Comparison of ENCODE assay signal across 1 cellular context in the genomic region with DNA sequence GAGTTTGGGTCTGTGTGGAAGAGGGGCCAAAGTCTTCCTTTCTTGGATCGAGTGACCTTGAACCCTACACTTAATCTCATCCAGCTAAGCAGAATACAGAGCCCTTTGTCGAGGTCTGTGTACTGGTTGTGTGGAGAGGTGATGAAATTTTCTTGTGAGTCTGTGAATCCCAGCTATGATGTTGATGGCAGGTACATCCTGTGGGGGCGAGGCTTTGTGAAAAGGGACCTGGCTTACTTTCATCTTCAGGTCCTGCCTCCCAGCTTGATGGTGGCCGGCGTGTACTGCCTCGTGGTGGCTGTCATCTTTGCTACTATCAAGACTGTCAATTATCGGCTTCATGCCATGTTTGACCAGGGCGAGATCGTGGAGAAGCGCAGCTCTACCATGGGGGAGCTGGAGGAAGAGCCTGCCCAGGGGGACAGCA.
TF ChIP-seq lines count a peak whose summit lies in the region.

No MANE protein-coding gene starts in this region.

TF ChIP-seq in HepG2, 621 proteins besides CTCF, POLR2A, EP300 and RAD21 (continued from another document and continues in another):
- TF ChIP-seq ZNF275 (CRISPR knock-in tag; IDR thresholded peaks at IDR 0.05; ENCODE audit: borderline replicate concordance) (0 out of 2 replicates have a peak, but pooled peaks have one; percentile 67), TBX3 (IDR thresholded peaks at IDR 0.05; ENCODE audit: borderline replicate concordance) (no peak), JUND (CRISPR knock-in tag; IDR thresholded peaks at IDR 0.05) (no peak; the same call in 1 of the 2 replicates), ZC3H13 (CRISPR knock-in tag; IDR thresholded peaks at IDR 0.05) (0 out of 2 replicates have a peak, but pooled peaks have one; percentile 74), NFE2 (CRISPR knock-in tag; IDR thresholded peaks at IDR 0.05) (no peak), ZNF30 (CRISPR knock-in tag; IDR thresholded peaks at IDR 0.05) (no peak), YY1 (IDR thresholded peaks at IDR 0.05; ENCODE audit: insufficient read depth, insufficient replicate concordance, low read depth, low read length) (no peak), JUN (CRISPR knock-in tag; IDR thresholded peaks at IDR 0.05) (no peak), MAF1 (CRISPR knock-in tag; IDR thresholded peaks at IDR 0.05; ENCODE audit: borderline replicate concordance) (no peak), ARNTL (CRISPR knock-in tag; IDR thresholded peaks at IDR 0.05) (no peak), CREB1 (IDR thresholded peaks at IDR 0.05) (no peak), CREB1 (CRISPR knock-in tag; IDR thresholded peaks at IDR 0.05) (peak; percentile 25; the same call in 1 of the 2 replicates), ZNF12 (CRISPR knock-in tag; IDR thresholded peaks at IDR 0.05) (no peak), PTBP1 (IDR thresholded peaks at IDR 0.05; ENCODE audit: low read depth, low read length, poor library complexity, severe bottlenecking) (no peak), CEBPG (CRISPR knock-in tag; IDR thresholded peaks at IDR 0.05) (peak; percentile 84), GLI4 (CRISPR knock-in tag; IDR thresholded peaks at IDR 0.05; ENCODE audit: borderline replicate concordance) (no peak), ZNF776 (CRISPR knock-in tag; IDR thresholded peaks at IDR 0.05) (no peak), EED (CRISPR knock-in tag; IDR thresholded peaks at IDR 0.05) (no peak), REXO4 (CRISPR knock-in tag; IDR thresholded peaks at IDR 0.05; ENCODE audit: borderline replicate concordance) (no peak), HMGA1 (CRISPR knock-in tag; conservative IDR thresholded peaks at IDR 0.05) (no peak), ZNF784 (CRISPR knock-in tag; IDR thresholded peaks at IDR 0.05; ENCODE audit: borderline replicate concordance) (no peak), NFIB (CRISPR knock-in tag; IDR thresholded peaks at IDR 0.05; ENCODE audit: borderline replicate concordance) (no peak), NAIF1 (CRISPR knock-in tag; IDR thresholded peaks at IDR 0.05; ENCODE audit: borderline replicate concordance) (no peak), CHCHD3 (CRISPR knock-in tag; IDR thresholded peaks at IDR 0.05) (no peak), ZNF660 (CRISPR knock-in tag; IDR thresholded peaks at IDR 0.05; ENCODE audit: borderline replicate concordance, low read depth) (no peak), ZNF691 (CRISPR knock-in tag; IDR thresholded peaks at IDR 0.05; ENCODE audit: borderline replicate concordance, low read depth) (no peak), SKI (IDR thresholded peaks at IDR 0.05; ENCODE audit: partially characterized antibody) (peak; percentile 52), ZNF572 (CRISPR knock-in tag; IDR thresholded peaks at IDR 0.05) (no peak), HMG20A (CRISPR knock-in tag; IDR thresholded peaks at IDR 0.05; ENCODE audit: borderline replicate concordance) (peak; percentile 17; the same call in 1 of the 2 replicates), GATA4 (IDR thresholded peaks at IDR 0.05; ENCODE audit: borderline replicate concordance, low read depth) (no peak), ZFP62 (CRISPR knock-in tag; IDR thresholded peaks at IDR 0.05) (no peak)
- TF ChIP-seq, protein P1, sequence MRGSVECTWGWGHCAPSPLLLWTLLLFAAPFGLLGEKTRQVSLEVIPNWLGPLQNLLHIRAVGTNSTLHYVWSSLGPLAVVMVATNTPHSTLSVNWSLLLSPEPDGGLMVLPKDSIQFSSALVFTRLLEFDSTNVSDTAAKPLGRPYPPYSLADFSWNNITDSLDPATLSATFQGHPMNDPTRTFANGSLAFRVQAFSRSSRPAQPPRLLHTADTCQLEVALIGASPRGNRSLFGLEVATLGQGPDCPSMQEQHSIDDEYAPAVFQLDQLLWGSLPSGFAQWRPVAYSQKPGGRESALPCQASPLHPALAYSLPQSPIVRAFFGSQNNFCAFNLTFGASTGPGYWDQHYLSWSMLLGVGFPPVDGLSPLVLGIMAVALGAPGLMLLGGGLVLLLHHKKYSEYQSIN (CRISPR knock-in tag; IDR thresholded peaks at IDR 0.05; ENCODE audit: borderline replicate concordance), result no peak
- TF ChIP-seq, protein P2, sequence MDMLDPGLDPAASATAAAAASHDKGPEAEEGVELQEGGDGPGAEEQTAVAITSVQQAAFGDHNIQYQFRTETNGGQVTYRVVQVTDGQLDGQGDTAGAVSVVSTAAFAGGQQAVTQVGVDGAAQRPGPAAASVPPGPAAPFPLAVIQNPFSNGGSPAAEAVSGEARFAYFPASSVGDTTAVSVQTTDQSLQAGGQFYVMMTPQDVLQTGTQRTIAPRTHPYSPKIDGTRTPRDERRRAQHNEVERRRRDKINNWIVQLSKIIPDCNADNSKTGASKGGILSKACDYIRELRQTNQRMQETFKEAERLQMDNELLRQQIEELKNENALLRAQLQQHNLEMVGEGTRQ (IDR thresholded peaks at IDR 0.05; ENCODE audit: low read depth, low read length), result no peak
- TF ChIP-seq, protein P2 (CRISPR knock-in tag; IDR thresholded peaks at IDR 0.05; ENCODE audit: borderline replicate concordance), result no peak
- TF ChIP-seq, protein P3, sequence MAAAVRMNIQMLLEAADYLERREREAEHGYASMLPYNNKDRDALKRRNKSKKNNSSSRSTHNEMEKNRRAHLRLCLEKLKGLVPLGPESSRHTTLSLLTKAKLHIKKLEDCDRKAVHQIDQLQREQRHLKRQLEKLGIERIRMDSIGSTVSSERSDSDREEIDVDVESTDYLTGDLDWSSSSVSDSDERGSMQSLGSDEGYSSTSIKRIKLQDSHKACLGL (CRISPR knock-in tag; IDR thresholded peaks at IDR 0.05), result no peak
- TF ChIP-seq, protein P4, sequence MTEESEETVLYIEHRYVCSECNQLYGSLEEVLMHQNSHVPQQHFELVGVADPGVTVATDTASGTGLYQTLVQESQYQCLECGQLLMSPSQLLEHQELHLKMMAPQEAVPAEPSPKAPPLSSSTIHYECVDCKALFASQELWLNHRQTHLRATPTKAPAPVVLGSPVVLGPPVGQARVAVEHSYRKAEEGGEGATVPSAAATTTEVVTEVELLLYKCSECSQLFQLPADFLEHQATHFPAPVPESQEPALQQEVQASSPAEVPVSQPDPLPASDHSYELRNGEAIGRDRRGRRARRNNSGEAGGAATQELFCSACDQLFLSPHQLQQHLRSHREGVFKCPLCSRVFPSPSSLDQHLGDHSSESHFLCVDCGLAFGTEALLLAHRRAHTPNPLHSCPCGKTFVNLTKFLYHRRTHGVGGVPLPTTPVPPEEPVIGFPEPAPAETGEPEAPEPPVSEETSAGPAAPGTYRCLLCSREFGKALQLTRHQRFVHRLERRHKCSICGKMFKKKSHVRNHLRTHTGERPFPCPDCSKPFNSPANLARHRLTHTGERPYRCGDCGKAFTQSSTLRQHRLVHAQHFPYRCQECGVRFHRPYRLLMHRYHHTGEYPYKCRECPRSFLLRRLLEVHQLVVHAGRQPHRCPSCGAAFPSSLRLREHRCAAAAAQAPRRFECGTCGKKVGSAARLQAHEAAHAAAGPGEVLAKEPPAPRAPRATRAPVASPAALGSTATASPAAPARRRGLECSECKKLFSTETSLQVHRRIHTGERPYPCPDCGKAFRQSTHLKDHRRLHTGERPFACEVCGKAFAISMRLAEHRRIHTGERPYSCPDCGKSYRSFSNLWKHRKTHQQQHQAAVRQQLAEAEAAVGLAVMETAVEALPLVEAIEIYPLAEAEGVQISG (CRISPR knock-in tag; IDR thresholded peaks at IDR 0.05), result no peak
- TF ChIP-seq, protein P5, sequence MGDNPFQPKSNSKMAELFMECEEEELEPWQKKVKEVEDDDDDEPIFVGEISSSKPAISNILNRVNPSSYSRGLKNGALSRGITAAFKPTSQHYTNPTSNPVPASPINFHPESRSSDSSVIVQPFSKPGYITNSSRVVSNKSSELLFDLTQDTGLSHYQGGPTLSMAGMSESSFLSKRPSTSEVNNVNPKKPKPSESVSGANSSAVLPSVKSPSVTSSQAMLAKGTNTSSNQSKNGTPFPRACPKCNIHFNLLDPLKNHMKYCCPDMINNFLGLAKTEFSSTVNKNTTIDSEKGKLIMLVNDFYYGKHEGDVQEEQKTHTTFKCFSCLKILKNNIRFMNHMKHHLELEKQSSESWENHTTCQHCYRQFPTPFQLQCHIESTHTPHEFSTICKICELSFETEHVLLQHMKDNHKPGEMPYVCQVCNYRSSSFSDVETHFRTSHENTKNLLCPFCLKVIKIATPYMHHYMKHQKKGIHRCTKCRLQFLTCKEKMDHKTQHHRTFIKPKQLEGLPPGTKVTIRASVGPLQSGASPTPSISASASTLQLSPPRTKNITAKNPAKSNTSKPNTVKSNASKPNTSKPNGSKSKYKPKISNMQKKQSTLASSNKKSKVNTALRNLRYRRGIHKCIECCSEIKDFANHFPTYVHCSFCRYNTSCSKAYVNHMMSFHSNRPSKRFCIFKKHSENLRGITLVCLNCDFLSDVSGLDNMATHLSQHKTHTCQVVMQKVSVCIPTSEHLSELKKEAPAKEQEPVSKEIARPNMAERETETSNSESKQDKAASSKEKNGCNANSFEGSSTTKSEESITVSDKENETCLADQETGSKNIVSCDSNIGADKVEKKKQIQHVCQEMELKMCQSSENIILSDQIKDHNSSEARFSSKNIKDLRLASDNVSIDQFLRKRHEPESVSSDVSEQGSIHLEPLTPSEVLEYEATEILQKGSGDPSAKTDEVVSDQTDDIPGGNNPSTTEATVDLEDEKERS (CRISPR knock-in tag; IDR thresholded peaks at IDR 0.05), result no peak
- TF ChIP-seq, protein P6, sequence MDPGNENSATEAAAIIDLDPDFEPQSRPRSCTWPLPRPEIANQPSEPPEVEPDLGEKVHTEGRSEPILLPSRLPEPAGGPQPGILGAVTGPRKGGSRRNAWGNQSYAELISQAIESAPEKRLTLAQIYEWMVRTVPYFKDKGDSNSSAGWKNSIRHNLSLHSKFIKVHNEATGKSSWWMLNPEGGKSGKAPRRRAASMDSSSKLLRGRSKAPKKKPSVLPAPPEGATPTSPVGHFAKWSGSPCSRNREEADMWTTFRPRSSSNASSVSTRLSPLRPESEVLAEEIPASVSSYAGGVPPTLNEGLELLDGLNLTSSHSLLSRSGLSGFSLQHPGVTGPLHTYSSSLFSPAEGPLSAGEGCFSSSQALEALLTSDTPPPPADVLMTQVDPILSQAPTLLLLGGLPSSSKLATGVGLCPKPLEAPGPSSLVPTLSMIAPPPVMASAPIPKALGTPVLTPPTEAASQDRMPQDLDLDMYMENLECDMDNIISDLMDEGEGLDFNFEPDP (CRISPR knock-in tag; conservative IDR thresholded peaks at IDR 0.05), result no peak
- TF ChIP-seq, protein P7, sequence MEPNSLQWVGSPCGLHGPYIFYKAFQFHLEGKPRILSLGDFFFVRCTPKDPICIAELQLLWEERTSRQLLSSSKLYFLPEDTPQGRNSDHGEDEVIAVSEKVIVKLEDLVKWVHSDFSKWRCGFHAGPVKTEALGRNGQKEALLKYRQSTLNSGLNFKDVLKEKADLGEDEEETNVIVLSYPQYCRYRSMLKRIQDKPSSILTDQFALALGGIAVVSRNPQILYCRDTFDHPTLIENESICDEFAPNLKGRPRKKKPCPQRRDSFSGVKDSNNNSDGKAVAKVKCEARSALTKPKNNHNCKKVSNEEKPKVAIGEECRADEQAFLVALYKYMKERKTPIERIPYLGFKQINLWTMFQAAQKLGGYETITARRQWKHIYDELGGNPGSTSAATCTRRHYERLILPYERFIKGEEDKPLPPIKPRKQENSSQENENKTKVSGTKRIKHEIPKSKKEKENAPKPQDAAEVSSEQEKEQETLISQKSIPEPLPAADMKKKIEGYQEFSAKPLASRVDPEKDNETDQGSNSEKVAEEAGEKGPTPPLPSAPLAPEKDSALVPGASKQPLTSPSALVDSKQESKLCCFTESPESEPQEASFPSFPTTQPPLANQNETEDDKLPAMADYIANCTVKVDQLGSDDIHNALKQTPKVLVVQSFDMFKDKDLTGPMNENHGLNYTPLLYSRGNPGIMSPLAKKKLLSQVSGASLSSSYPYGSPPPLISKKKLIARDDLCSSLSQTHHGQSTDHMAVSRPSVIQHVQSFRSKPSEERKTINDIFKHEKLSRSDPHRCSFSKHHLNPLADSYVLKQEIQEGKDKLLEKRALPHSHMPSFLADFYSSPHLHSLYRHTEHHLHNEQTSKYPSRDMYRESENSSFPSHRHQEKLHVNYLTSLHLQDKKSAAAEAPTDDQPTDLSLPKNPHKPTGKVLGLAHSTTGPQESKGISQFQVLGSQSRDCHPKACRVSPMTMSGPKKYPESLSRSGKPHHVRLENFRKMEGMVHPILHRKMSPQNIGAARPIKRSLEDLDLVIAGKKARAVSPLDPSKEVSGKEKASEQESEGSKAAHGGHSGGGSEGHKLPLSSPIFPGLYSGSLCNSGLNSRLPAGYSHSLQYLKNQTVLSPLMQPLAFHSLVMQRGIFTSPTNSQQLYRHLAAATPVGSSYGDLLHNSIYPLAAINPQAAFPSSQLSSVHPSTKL (CRISPR knock-in tag; IDR thresholded peaks at IDR 0.05), result peak; percentile 55
